In the genomic region with DNA sequence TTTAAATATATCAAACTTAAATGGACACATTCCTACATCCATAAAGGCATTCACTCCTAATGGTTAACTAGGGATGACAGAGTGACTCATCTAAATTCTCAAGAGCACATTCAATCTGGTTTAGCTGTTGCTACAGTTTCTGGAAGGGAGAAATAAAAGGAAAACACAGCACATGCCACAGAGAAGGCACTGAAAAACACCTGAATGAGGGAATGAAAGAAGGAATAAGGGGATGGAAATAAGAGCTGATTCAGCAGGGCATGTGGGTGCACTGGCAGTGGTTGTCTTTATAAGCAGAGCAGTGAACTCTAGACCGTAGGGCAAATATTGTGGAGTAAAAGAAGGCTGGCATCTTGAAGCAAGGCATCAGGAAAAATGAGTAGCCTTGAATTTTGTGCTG, we compare ENCODE assay signal across 11 cellular contexts.
DNase-seq lines count a peak whose midpoint lies in the region; ATAC-seq, FAIRE-seq and TF ChIP-seq lines count a peak whose summit lies in the region.
"Had no signal": no experiment of that assay in that cellular context is flagged by ENCODE, and none has a peak within 500 bp of the region (broad histone marks: within the 10 kb centered on the region; RNA-seq: fewer than 3 reads in every experiment).

No MANE protein-coding gene starts in this region.

- H3K36me3 ChIP-seq in bronchial epithelial cell (ENCODE audit: control insufficient read depth, insufficient read depth, low read length), result no peaks in the 10 kb centered on the region
- peaks cover 0 to 4% (median 0%) of the 10 kb centered on the region in 4 donors for H3K36me3 ChIP-seq in liver (ENCODE audit: control insufficient read depth in 4 of 4, insufficient read depth in 3 of 4, low read depth in 1 of 4, low read length in 3 of 4)

- H3K27ac ChIP-seq in liver (ENCODE audit: low read depth in 1 of 2, low read length in 2 of 2), result no peak overlapping the region
- H3K27ac ChIP-seq: pancreas had no signal

- TF ChIP-seq POLR2A in GM12892 (IDR thresholded peaks at IDR 0.05; ENCODE audit: low read depth, low read length), result no peak

- H3K4me1 ChIP-seq in liver (ENCODE audit: control insufficient read depth in 4 of 4, insufficient read depth in 4 of 4, low read length in 3 of 4), result peaks cover 0 to 2% (median 0%) of the 10 kb centered on the region in 4 donors
- H3K4me1 ChIP-seq: pancreas had no signal

- FAIRE-seq in HTR-8/SVneo (lab: Jason Lieb, UNC) (no peak), bronchial epithelial cell (lab: Jason Lieb, UNC) (no peak), GM12892 (lab: Jason Lieb, UNC) (no peak)
- FAIRE-seq: pancreas had no signal

- H3K4me3 ChIP-seq in bronchial epithelial cell (ENCODE audit: low read depth, low read length) (no peak overlapping the region), liver (ENCODE audit: low read depth in 1 of 3, low read length in 3 of 3) (no peak overlapping the region)
- H3K4me3 ChIP-seq: BLaER1 treated with 17β-estradiol and CSF1 and Interleukin-3, amounts not matched to agents 10 nM and 100 nM; pancreas had no signal

- no peak overlapping the region for H3K9ac ChIP-seq in liver (ENCODE audit: low read depth in 1 of 2, low read length in 2 of 2)
- H3K9ac ChIP-seq: BLaER1 treated with 17β-estradiol and CSF1 and Interleukin-3, amounts not matched to agents 10 nM and 100 nM had no signal

- whole genome bisulfite sequencing in liver, result 93% methylated on average over 1 of the region's 1 CpG

- no peaks in the 10 kb centered on the region for H3K9me3 ChIP-seq in liver (ENCODE audit: control insufficient read depth in 4 of 4, low read length in 3 of 4)
- H3K9me3 ChIP-seq: pancreas had no signal

- ATAC-seq in HG02885 (IDR thresholded peaks at IDR 0.05; ENCODE audit: poor library complexity, unreplicated experiment) (no peak), GM18858 (IDR thresholded peaks at IDR 0.05; ENCODE audit: unreplicated experiment) (no peak)
- ATAC-seq: pancreas had no signal

- H3K27me3 ChIP-seq in bronchial epithelial cell (ENCODE audit: control insufficient read depth, insufficient read depth, low read length), result no peaks in the 10 kb centered on the region
- no peaks in the 10 kb centered on the region for H3K27me3 ChIP-seq in liver (ENCODE audit: control insufficient read depth in 4 of 4, insufficient read depth in 4 of 4, low read length in 3 of 4)
- H3K27me3 ChIP-seq: BLaER1 treated with 17β-estradiol and CSF1 and Interleukin-3, amounts not matched to agents 10 nM and 100 nM; pancreas had no signal

- TF ChIP-seq CTCF in bronchial epithelial cell (IDR thresholded peaks at IDR 0.05; ENCODE audit: insufficient read depth, low read length, severe bottlenecking) (no peak), liver (IDR thresholded peaks at IDR 0.05; ENCODE audit: low read depth, low read length, missing input control) (no peak)

- peak; percentile 64 for DNase-seq in AG08395 (ENCODE audit: low spot score)
- DNase-seq in HTR-8/SVneo (ENCODE audit: insufficient read length, low spot score), result peak; percentile 29
- peak; percentile 64 for DNase-seq in bronchial epithelial cell (ENCODE audit: low read depth)
- no peak for DNase-seq in midbrain (lab: John Stamatoyannopoulos, UW)
- DNase-seq in GM12892 (ENCODE audit: insufficient read length), result no peak
- DNase-seq: activated naive CD8-positive, alpha-beta T cell treated with anti-CD3 and anti-CD28 coated beads for 36 hours; pancreas had no signal

- no peak for TF ChIP-seq RAD21 in liver (IDR thresholded peaks at IDR 0.05)

TF ChIP-seq in liver, 16 proteins besides CTCF, POLR2A, EP300 and RAD21:
- TF ChIP-seq EGR1 (IDR thresholded peaks at IDR 0.05; ENCODE audit: low read depth in 2 of 2) (no peak), TAF1 (conservative IDR thresholded peaks at IDR 0.05) (no peak), FOXA2 (IDR thresholded peaks at IDR 0.05) (no peak), HNF4A (conservative IDR thresholded peaks at IDR 0.05) (peak; percentile 17 to 18), SP1 (IDR thresholded peaks at IDR 0.05) (no peak), NR2F2 (IDR thresholded peaks at IDR 0.05) (no peak)
TF ChIP-seq in liver: peak in this region for 1.

Comparison
In these comparisons a context has a peak if more than half of its experiments do, and no peak if none do; other contexts are left out.
1. DNase-seq: peak in AG08395 (single experiment), HTR-8/SVneo (single experiment) and bronchial epithelial cell (single experiment); none in midbrain (single experiment) and GM12892 (single experiment).